Comparison of ENCODE assay signal across 1 cellular context in genomic region chrX:13697976-13698375, GRCh38.
TF ChIP-seq lines count a peak whose summit lies in the region.

No MANE protein-coding gene starts in this region.

TF ChIP-seq in GM23338, 12 proteins besides CTCF, POLR2A, EP300 and RAD21:
- TF ChIP-seq REST (IDR thresholded peaks at IDR 0.05; ENCODE audit: unreplicated experiment) (no peak), ETS1 (IDR thresholded peaks at IDR 0.05) (no peak), POLR2AphosphoS5 (IDR thresholded peaks at IDR 0.05; ENCODE audit: low read depth) (no peak), CREB1 (CRISPR knock-in tag; IDR thresholded peaks at IDR 0.05; ENCODE audit: low read depth) (no peak), NANOG (IDR thresholded peaks at IDR 0.05; ENCODE audit: borderline replicate concordance) (no peak), JUNB (IDR thresholded peaks at IDR 0.05; ENCODE audit: unreplicated experiment) (no peak), ZNF462 (CRISPR knock-in tag; IDR thresholded peaks at IDR 0.05) (no peak), EZH2phosphoT487 (IDR thresholded peaks at IDR 0.05; ENCODE audit: unreplicated experiment) (no peak), ZNF114 (CRISPR knock-in tag; IDR thresholded peaks at IDR 0.05) (no peak), EZH2 (IDR thresholded peaks at IDR 0.05; ENCODE audit: low read depth, unreplicated experiment) (no peak), ZNF331 (CRISPR knock-in tag; IDR thresholded peaks at IDR 0.05; ENCODE audit: low read depth) (no peak), STAT1 (IDR thresholded peaks at IDR 0.05; ENCODE audit: unreplicated experiment) (no peak)
